In genomic region chr20:57488277-57488676, GRCh38 we compare ENCODE assay signal across 4 cellular contexts. TPM values are rescaled to one million over a fixed set of nuclear protein-coding genes. Genes with fewer than 3 reads are reported as not detected.
"Had no signal": no experiment of that assay in that cellular context is flagged by ENCODE, and none has a peak within 500 bp of the region (broad histone marks: within the 10 kb centered on the region; RNA-seq: fewer than 3 reads in every experiment).

No MANE protein-coding gene starts in this region.

RNA-seq across cellular contexts. Expression of gene CTCFL, which starts 36.7 kb away (rescaled TPM):
- total RNA-seq: LHCN-M2, M059J, MCF 10A, NCI-H460 had no signal
